25 cellular contexts compared by ENCODE assay signal in genomic region chr2:148701039-148701438, GRCh38. TPM values are rescaled to one million over a fixed set of nuclear protein-coding genes. Genes with fewer than 3 reads are reported as not detected.
A peak's percentile ranks its signal among the peaks of the same experiment; 100 is the strongest.
DNase-seq lines count a peak whose midpoint lies in the region; ATAC-seq, FAIRE-seq and TF ChIP-seq lines count a peak whose summit lies in the region.
"Had no signal": no experiment of that assay in that cellular context is flagged by ENCODE, and none has a peak within 500 bp of the region (broad histone marks: within the 10 kb centered on the region; RNA-seq: fewer than 3 reads in every experiment).

No MANE protein-coding gene starts in this region.

- H3K4me2 ChIP-seq in HepG2 (ENCODE audit: low read depth, low read length) (no peak overlapping the region), K562 (ENCODE audit: insufficient read depth, low read length) (no peak overlapping the region)
- H3K4me2 ChIP-seq: A549; BLaER1 treated with 17β-estradiol and CSF1 and Interleukin-3, amounts not matched to agents 10 nM and 100 nM had no signal

- H3K4me1 ChIP-seq in HepG2 (ENCODE audit: insufficient read depth, low read length) (no peaks in the 10 kb centered on the region), right lobe of liver (no peaks in the 10 kb centered on the region), K562 (replicated peaks in 1 of 2; ENCODE audit: control insufficient read depth in 2 of 2, insufficient read depth in 2 of 2, low read length in 2 of 2) (no peaks in the 10 kb centered on the region), adrenal gland (replicated peaks in 1 of 2) (peaks cover 0 to 8% of the 10 kb centered on the region in 2 donors)
- H3K4me1 ChIP-seq: A549; BE2C; BLaER1 treated with 17β-estradiol and CSF1 and Interleukin-3, amounts not matched to agents 10 nM and 100 nM; HAP-1 had no signal

- no peaks in the 10 kb centered on the region for H3K9me1 ChIP-seq in K562 (ENCODE audit: control insufficient read depth, insufficient read depth, low read length)

- peaks cover 6 to 18% of the 10 kb centered on the region in 2 experiments; a peak in 4 of 5 replicates for H3K36me3 ChIP-seq in HepG2 (replicated peaks in 1 of 2; ENCODE audit: control insufficient read depth in 1 of 2, insufficient read depth in 2 of 2, low read length in 2 of 2)
- H3K36me3 ChIP-seq in right lobe of liver: peaks cover 0 to 3% (median 0%) of the 10 kb centered on the region in 4 donors
- peaks cover 6% of the 10 kb centered on the region; the same call in 2 of the 3 replicates for H3K36me3 ChIP-seq in K562 (ENCODE audit: control insufficient read depth, insufficient read depth, low read length)
- no peaks in the 10 kb centered on the region for H3K36me3 ChIP-seq in adrenal gland (replicated peaks in 1 of 2)
- H3K36me3 ChIP-seq: BE2C had no signal

- BruUV-seq in HepG2 (replicated peaks; lab: Mats Ljungman, UMichigan) (no TSS peak), K562 (replicated peaks; lab: Mats Ljungman, UMichigan) (no TSS peak)

- H3K27me3 Mint-ChIP-seq in glutamatergic neuron (ENCODE audit: unreplicated experiment) (peaks cover 2% of the 10 kb centered on the region), T-cell (no peaks in the 10 kb centered on the region)
- H3K27me3 Mint-ChIP-seq: CD4-positive, alpha-beta T cell; CD8-positive, alpha-beta memory T cell had no signal

- H2AFZ ChIP-seq in HepG2 (ENCODE audit: low read length): no peak overlapping the region
- H2AFZ ChIP-seq in K562 (ENCODE audit: low read depth, low read length): no peak overlapping the region

- TF ChIP-seq POLR2A in HepG2 (IDR thresholded peaks at IDR 0.05; ENCODE audit: insufficient read depth in 1 of 2, low read depth in 2 of 2, low read length in 2 of 2) (no peak), right lobe of liver (IDR thresholded peaks at IDR 0.05) (no peak), K562 (conservative IDR thresholded peaks at IDR 0.05) (no peak), adrenal gland (IDR thresholded peaks at IDR 0.05) (no peak)

- H3K4me3 ChIP-seq in HepG2 (replicated peaks in 1 of 3; ENCODE audit: insufficient read depth in 1 of 3, low read depth in 2 of 3, low read length in 3 of 3): no peak overlapping the region
- H3K4me3 ChIP-seq in right lobe of liver: no peak overlapping the region
- no peak overlapping the region for H3K4me3 ChIP-seq in K562
- no peak overlapping the region for H3K4me3 ChIP-seq in adrenal gland
- H3K4me3 ChIP-seq: A549; BLaER1 treated with 17β-estradiol and CSF1 and Interleukin-3, amounts not matched to agents 10 nM and 100 nM; GM12878; HAP-1 had no signal

- no peak for TF ChIP-seq RAD21 in HepG2 (CRISPR knock-in tag; IDR thresholded peaks at IDR 0.05)
- no peak for TF ChIP-seq RAD21 in K562 (CRISPR knock-in tag; conservative IDR thresholded peaks at IDR 0.05 in 1 of 2, IDR thresholded peaks at IDR 0.05 in 1 of 2)

- 97% methylated on average over 3 of the region's 3 CpGs for WGBS in HepG2 (ENCODE audit: low lambda C conversion rate)
- 98% methylated on average over 3 of the region's 3 CpGs for WGBS in right lobe of liver (ENCODE audit: insufficient coverage, low coverage, low lambda C conversion rate, missing lambda C conversion rate)
- WGBS in K562 (ENCODE audit: insufficient coverage, low coverage, missing lambda C conversion rate): 89% methylated on average over 3 of the region's 3 CpGs
- WGBS in adrenal gland, 4 donors: 97 to 98% (median 97%) methylated on average over 3 of the region's 3 CpGs

- H3K27ac ChIP-seq in HepG2 (ENCODE audit: extremely low read length, insufficient read depth, low read length) (no peak overlapping the region), right lobe of liver (no peak overlapping the region), K562 (ENCODE audit: extremely low read depth, low read depth, low read length) (no peak overlapping the region), adrenal gland (no peak overlapping the region)
- H3K27ac ChIP-seq: A549; BLaER1 treated with 17β-estradiol and CSF1 and Interleukin-3, amounts not matched to agents 10 nM and 100 nM had no signal

- peaks cover 11% of the 10 kb centered on the region for H3K9me3 Mint-ChIP-seq in glutamatergic neuron (ENCODE audit: unreplicated experiment)
- H3K9me3 Mint-ChIP-seq in T-cell: peaks cover 14 to 23% (median 22%) of the 10 kb centered on the region in 3 donors

- H3K79me2 ChIP-seq in HepG2 (ENCODE audit: insufficient read depth, low read length): peaks cover 8% of the 10 kb centered on the region
- H3K79me2 ChIP-seq in K562 (ENCODE audit: control insufficient read depth, insufficient read depth, low read length): peaks cover 30% of the 10 kb centered on the region; the same call in 2 of the 3 replicates

- FAIRE-seq in HepG2 (lab: Jason Lieb, UNC) (no peak), K562 (lab: Jason Lieb, UNC) (no peak)
- FAIRE-seq: A549, D721Med, GM12878, H54 had no signal

- no peak overlapping the region for H3K9ac ChIP-seq in HepG2 (ENCODE audit: insufficient read depth, low read depth, low read length)
- no peak overlapping the region for H3K9ac ChIP-seq in K562 (ENCODE audit: insufficient read depth in 1 of 2, low read depth in 2 of 2, low read length in 2 of 2)
- H3K9ac ChIP-seq: BLaER1 treated with 17β-estradiol and CSF1 and Interleukin-3, amounts not matched to agents 10 nM and 100 nM had no signal

- H3K9me3 ChIP-seq in HepG2 (ENCODE audit: low read length) (peaks cover 22% of the 10 kb centered on the region), right lobe of liver (peaks cover 0 to 8% (median 0%) of the 10 kb centered on the region in 4 donors), K562 (replicated peaks; ENCODE audit: control insufficient read depth, insufficient read depth, low read depth, low read length) (peaks cover 4% of the 10 kb centered on the region; the same call in 1 of the 2 replicates), adrenal gland (replicated peaks in 1 of 3) (peaks cover 0 to 12% (median 0%) of the 10 kb centered on the region in 3 donors)
- H3K9me3 ChIP-seq: BE2C, HAP-1 had no signal

- H3K27me3 ChIP-seq in HepG2 (ENCODE audit: control insufficient read depth in 1 of 2, insufficient read depth in 2 of 2, low read length in 2 of 2) (no peaks in the 10 kb centered on the region), right lobe of liver (no peaks in the 10 kb centered on the region), K562 (ENCODE audit: control insufficient read depth in 2 of 2, insufficient read depth in 2 of 2, low read length in 2 of 2) (no peaks in the 10 kb centered on the region), adrenal gland (no peaks in the 10 kb centered on the region)
- H3K27me3 ChIP-seq: BE2C; BLaER1 treated with 17β-estradiol and CSF1 and Interleukin-3, amounts not matched to agents 10 nM and 100 nM had no signal

- CTCF ChIA-PET in HepG2 (lab: Yijun Ruan, JAX; ENCODE audit: low intra/inter-chr PET ratio, low total read pairs) (no interaction called here), K562 (lab: Yijun Ruan, JAX; ENCODE audit: low intra/inter-chr PET ratio) (no interaction called here), T-cell (lab: Charles Lee) (no interaction called here)

- no peak for DNase-seq in HepG2 (ENCODE audit: low spot score)
- no peak for DNase-seq in right lobe of liver
- DNase-seq in K562 (ENCODE audit: extremely low read depth in 1 of 4, low spot score in 3 of 4): no peak
- DNase-seq in glutamatergic neuron: no peak
- no peak for DNase-seq in T-cell
- no peak for DNase-seq in adrenal gland
- DNase-seq: 8988T; ACHN; AML-193; BE2C; CD4-positive, alpha-beta T cell; CD8-positive, alpha-beta memory T cell; DMS 273 treated with DMSO at 0.1 percent for 48 hours; DMS79; EL; GDM1; GOT3 had no signal

- peaks cover 29% of the 10 kb centered on the region for H3K36me3 Mint-ChIP-seq in glutamatergic neuron (ENCODE audit: unreplicated experiment)
- H3K36me3 Mint-ChIP-seq in T-cell: peaks cover 81% of the 10 kb centered on the region

- no peaks in the 10 kb centered on the region for H4K20me1 ChIP-seq in HepG2 (ENCODE audit: insufficient read depth, low read length)
- no peaks in the 10 kb centered on the region for H4K20me1 ChIP-seq in K562 (replicated peaks; ENCODE audit: control insufficient read depth, insufficient read depth, low read length)

- no peak for TF ChIP-seq CTCF in HepG2 (CRISPR knock-in tag; IDR thresholded peaks at IDR 0.05)
- TF ChIP-seq CTCF in right lobe of liver (IDR thresholded peaks at IDR 0.05): no peak
- TF ChIP-seq CTCF in K562 (IDR thresholded peaks at IDR 0.05 in 2 of 3, conservative IDR thresholded peaks at IDR 0.05 in 1 of 3; ENCODE audit: insufficient read depth in 2 of 3, low read depth in 1 of 3, low read length in 3 of 3): no peak
- no peak for TF ChIP-seq CTCF in glutamatergic neuron (IDR thresholded peaks at IDR 0.05; ENCODE audit: partially characterized antibody, unreplicated experiment)
- no peak for TF ChIP-seq CTCF in adrenal gland (IDR thresholded peaks at IDR 0.05)

- POLR2A ChIA-PET in HepG2 (lab: Yijun Ruan, JAX): no interaction called here
- POLR2A ChIA-PET in K562 (lab: Yijun Ruan, JAX): no interaction called here
- POLR2A ChIA-PET in T-cell (lab: Charles Lee): interaction anchor here in 1 of 2 donors (0.6 kb wide), 1 partner anchor 830 kb away, joined by 3 read pairs; no protein-coding TSS in a partner anchor

- in situ Hi-C loops in HepG2 (cut with HindIII; ENCODE audit: extremely low pct_ligation_motif_present, low pct_unique_long_range_greater_than_20kb) (no loop called here), K562 (cut with MboI) (no loop called here)

- TF ChIP-seq EP300 in HepG2 (IDR thresholded peaks at IDR 0.05; ENCODE audit: low read depth in 2 of 2, low read length in 2 of 2) (no peak), HepG2 (CRISPR knock-in tag; IDR thresholded peaks at IDR 0.05; ENCODE audit: borderline replicate concordance) (no peak), K562 (IDR thresholded peaks at IDR 0.05; ENCODE audit: low read length) (no peak)

- no peak for ATAC-seq in HepG2
- ATAC-seq in right lobe of liver: no peak
- no peak for ATAC-seq in K562
- ATAC-seq in T-cell (replicated peaks in 1 of 4): no peak
- ATAC-seq in GM21576 (IDR thresholded peaks at IDR 0.05; ENCODE audit: unreplicated experiment): no peak
- ATAC-seq: A549, GM12878 had no signal

- H3K4me3 Mint-ChIP-seq in glutamatergic neuron (ENCODE audit: unreplicated experiment): no peak overlapping the region
- no peak overlapping the region for H3K4me3 Mint-ChIP-seq in T-cell
- H3K4me3 Mint-ChIP-seq: CD14-positive monocyte; CD4-positive, alpha-beta T cell had no signal

- H3K27ac Mint-ChIP-seq in glutamatergic neuron (ENCODE audit: unreplicated experiment): peak overlapping the region; percentile 15
- no peak overlapping the region for H3K27ac Mint-ChIP-seq in T-cell
- H3K27ac Mint-ChIP-seq: CD14-positive monocyte; CD4-positive, alpha-beta T cell had no signal

- intact Hi-C loops in HepG2 (cut with micrococcal nuclease; ENCODE audit: unreplicated experiment): no loop called here
- intact Hi-C loops in right lobe of liver (cut with DNase I): no loop called here
- intact Hi-C loops in K562 (cut with micrococcal nuclease): no loop called here
- intact Hi-C loops in adrenal gland (cut with DNase I): no loop called here

- H3K4me1 Mint-ChIP-seq in glutamatergic neuron (ENCODE audit: low read depth, unreplicated experiment) (peaks cover 17% of the 10 kb centered on the region), T-cell (peaks cover 31 to 46% (median 43%) of the 10 kb centered on the region in 3 donors)
- H3K4me1 Mint-ChIP-seq: CD14-positive monocyte had no signal

RNA-seq across cellular contexts. Expression of gene EPC2, which starts 56.5 kb away (rescaled TPM):
- 22.0 and 24.2 TPM in 2 replicates for total RNA-seq in HepG2 (2016; rRNA removed; fragmentation: Illumina TruSeq; extraction: Trizol)
- total RNA-seq in HepG2 (2016; cell fraction: cytosol; rRNA removed; fragmentation: Illumina TruSeq; extraction: Trizol; ENCODE audit: low read depth): 6.5 and 8.3 TPM in 2 replicates
- 21.5 and 24.1 TPM in 2 replicates for total RNA-seq in HepG2 (2016; cell fraction: insoluble cytoplasmic fraction; rRNA removed; fragmentation: Illumina TruSeq; extraction: Trizol)
- 19.1 and 21.6 TPM in 2 replicates for total RNA-seq in HepG2 (2016; cell fraction: membrane; rRNA removed; fragmentation: Illumina TruSeq; extraction: Trizol)
- total RNA-seq in HepG2 (2016; cell fraction: nucleus; rRNA removed; fragmentation: Illumina TruSeq; extraction: Trizol): 39.0 and 41.4 TPM in 2 replicates
- polyA plus RNA-seq in HepG2 (2011; rRNA removed): 19.3 and 20.5 TPM in 2 replicates
- polyA plus RNA-seq in HepG2 (2011; cell fraction: cytosol; rRNA removed): 10.4 and 16.7 TPM in 2 replicates
- polyA plus RNA-seq in HepG2 (2011; cell fraction: nucleus; rRNA removed): 10.3 and 12.5 TPM in 2 replicates
- polyA plus RNA-seq in HepG2 (2012): 18.8 and 21.7 TPM in 2 replicates
- polyA plus RNA-seq in HepG2 (2016; cell fraction: cytosol; fragmentation: Illumina TruSeq; extraction: Trizol; ENCODE audit: low read depth): 3.8 and 4.5 TPM in 2 replicates
- polyA plus RNA-seq in HepG2 (2016; cell fraction: insoluble cytoplasmic fraction; fragmentation: Illumina TruSeq; extraction: Trizol; ENCODE audit: low read depth): 23.9 and 24.6 TPM in 2 replicates
- 12.6 and 14.5 TPM in 2 replicates for polyA plus RNA-seq in HepG2 (2016; cell fraction: membrane; fragmentation: Illumina TruSeq; extraction: Trizol; ENCODE audit: low read depth)
- 24.7 and 25.2 TPM in 2 replicates for polyA plus RNA-seq in HepG2 (2016; cell fraction: nucleus; fragmentation: Illumina TruSeq; extraction: Trizol; ENCODE audit: insufficient read depth, low read depth)
- 21.3 and 22.4 TPM in 2 replicates for polyA minus RNA-seq in HepG2 (2011; rRNA and poly(A)+ RNA removed; ENCODE audit: low replicate concordance)
- polyA minus RNA-seq in HepG2 (2011; cell fraction: cytosol; rRNA and poly(A)+ RNA removed): 16.2 and 18.2 TPM in 2 replicates
- 124 and 162 TPM in 2 replicates for polyA minus RNA-seq in HepG2 (2011; cell fraction: nucleus; rRNA and poly(A)+ RNA removed)
- 10 to 100 TPM in 2 of 6 experiments, 1 to 10 TPM in 4; 7.7 to 13.3 (median 8.8) TPM for total RNA-seq in right lobe of liver
- total RNA-seq in K562 (2011; cell fraction: chromatin; rRNA removed; ENCODE audit: low replicate concordance): 29.3 and 103 TPM in 2 replicates
- 17.2 and 20.8 TPM in 2 replicates for total RNA-seq in K562 (2011; cell fraction: nucleolus; rRNA removed)
- total RNA-seq in K562 (2011; cell fraction: nucleoplasm; rRNA removed): 59.7 and 110 TPM in 2 replicates
- total RNA-seq in K562 (2014; rRNA removed): 17.2 and 18.0 TPM in 2 replicates
- 30.1 and 37.9 TPM in 2 replicates for total RNA-seq in K562 (2014; rRNA removed; fragmentation: Illumina TruSeq; extraction: Trizol)
- 29.5 and 31.9 TPM in 2 replicates for total RNA-seq in K562 (2015; rRNA removed; fragmentation: Illumina TruSeq; extraction: Trizol)
- 24.1 and 29.5 TPM in 2 replicates for total RNA-seq in K562 (2021)
- polyA plus RNA-seq in K562 (2011; rRNA removed): 30.7 and 35.8 TPM in 2 replicates
- 11.9 and 22.2 TPM in 2 replicates for polyA plus RNA-seq in K562 (2011; cell fraction: cytosol; rRNA removed)
- 21.3 and 27.9 TPM in 2 replicates for polyA plus RNA-seq in K562 (2011; cell fraction: nucleus; rRNA removed)
- polyA plus RNA-seq in K562 (2012): 18.9 and 24.2 TPM in 2 replicates
- polyA plus RNA-seq in K562 (2014; fragmentation: Illumina TruSeq; extraction: Trizol): 28.0 and 29.1 TPM in 2 replicates
- polyA plus RNA-seq in K562 (2014; fragmentation: Nextera tagmentation; extraction: Ambion mirVana): 1 to 10 TPM; 7.0 to 7.6 TPM
- polyA plus RNA-seq in K562 (2014; rRNA removed): 17.3 and 20.0 TPM in 2 replicates
- 55.8 and 58.9 TPM in 2 replicates for polyA minus RNA-seq in K562 (2011; rRNA and poly(A)+ RNA removed)
- polyA minus RNA-seq in K562 (2011; cell fraction: cytosol; rRNA and poly(A)+ RNA removed): 12.3 and 15.6 TPM in 2 replicates
- polyA minus RNA-seq in K562 (2011; cell fraction: nucleus; rRNA and poly(A)+ RNA removed): 41.3 and 46.5 TPM in 2 replicates
- total RNA-seq in glutamatergic neuron (ENCODE audit: unreplicated experiment): 40.9 TPM
- 10 to 100 TPM; 54.3 to 84.3 (median 66.9) TPM for total RNA-seq in T-cell
- total RNA-seq in adrenal gland: 10 to 100 TPM; 17.6 to 57.4 (median 36.6) TPM
- polyA plus RNA-seq in adrenal gland: 10 to 100 TPM in 1 of 3 donors, 1 to 10 TPM in 2; 8.0 to 23.9 (median 8.3) TPM
